In the genomic region with DNA sequence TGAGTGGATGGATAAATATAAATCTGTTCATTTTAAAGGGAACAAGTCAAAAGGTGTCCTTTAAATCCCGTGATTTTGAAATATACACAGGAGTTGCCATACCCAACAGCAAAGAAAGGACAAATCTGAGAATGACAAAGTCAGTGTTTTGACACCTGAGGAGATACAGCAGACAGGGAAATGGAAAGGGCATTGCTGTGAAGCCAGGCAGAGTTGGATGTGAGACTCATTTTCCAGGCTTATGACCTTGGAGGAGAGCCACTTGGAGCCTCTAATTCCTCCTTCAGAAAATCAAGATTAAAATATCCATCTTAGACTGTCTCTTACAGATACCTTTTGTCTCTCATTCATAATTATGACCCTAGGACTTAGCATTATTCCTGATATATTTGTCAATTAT, we compare ENCODE assay signal across 25 cellular contexts.
"Had no signal": no experiment of that assay in that cellular context is flagged by ENCODE, and none has a peak within 500 bp of the region (broad histone marks: within the 10 kb centered on the region; RNA-seq: fewer than 3 reads in every experiment).

No MANE protein-coding gene starts in this region.

- H3K4me2 ChIP-seq: hepatocyte had no signal

- H3K27me3 ChIP-seq: dorsolateral prefrontal cortex, esophagus squamous epithelium, gastrocnemius medialis, heart left ventricle, hepatocyte had no signal

- H3K4me3 Mint-ChIP-seq: immature natural killer cell had no signal

- H2AFZ ChIP-seq: hepatocyte had no signal

- H3K27ac ChIP-seq: coronary artery, dorsolateral prefrontal cortex, epithelial cell of prostate, esophagus squamous epithelium, gastrocnemius medialis, heart left ventricle, hepatocyte, left ventricle myocardium inferior, lower lobe of right lung had no signal

- H3K4me1 ChIP-seq: gastrocnemius medialis, lower lobe of right lung had no signal

- H3K27ac Mint-ChIP-seq: immature natural killer cell had no signal

- H3K4me1 Mint-ChIP-seq: immature natural killer cell had no signal

- ATAC-seq: esophagus mucosa, gastrocnemius medialis, left lobe of liver, lower lobe of right lung had no signal

- H3K79me2 ChIP-seq: hepatocyte had no signal

- H3K4me3 ChIP-seq: coronary artery, dorsolateral prefrontal cortex, esophagus squamous epithelium, gastrocnemius medialis, heart left ventricle, hepatocyte, left ventricle myocardium inferior, lower lobe of right lung had no signal

- H3K36me3 Mint-ChIP-seq: immature natural killer cell had no signal

- FAIRE-seq: kidney had no signal

- H3K9me3 ChIP-seq: esophagus squamous epithelium, gastrocnemius medialis, heart left ventricle, left ventricle myocardium inferior, lower lobe of right lung had no signal

- H3K36me3 ChIP-seq: esophagus squamous epithelium, gastrocnemius medialis, heart left ventricle, left ventricle myocardium inferior, lower lobe of right lung had no signal

- H3K9me3 Mint-ChIP-seq: immature natural killer cell had no signal

- DNase-seq: dermis blood vessel endothelial cell; dorsolateral prefrontal cortex; effector CD4-positive, alpha-beta T cell; effector memory CD4-positive, alpha-beta T cell; erythroblast; esophagus squamous epithelium; foreskin fibroblast; foreskin melanocyte; gastrocnemius medialis; heart left ventricle; hypothalamus; immature natural killer cell; islet precursor cell; kidney; kidney glomerular epithelial cell; left colon; left ventricle myocardium inferior; lower lobe of right lung; mesenchymal stem cell; midbrain had no signal
